In the genomic region with DNA sequence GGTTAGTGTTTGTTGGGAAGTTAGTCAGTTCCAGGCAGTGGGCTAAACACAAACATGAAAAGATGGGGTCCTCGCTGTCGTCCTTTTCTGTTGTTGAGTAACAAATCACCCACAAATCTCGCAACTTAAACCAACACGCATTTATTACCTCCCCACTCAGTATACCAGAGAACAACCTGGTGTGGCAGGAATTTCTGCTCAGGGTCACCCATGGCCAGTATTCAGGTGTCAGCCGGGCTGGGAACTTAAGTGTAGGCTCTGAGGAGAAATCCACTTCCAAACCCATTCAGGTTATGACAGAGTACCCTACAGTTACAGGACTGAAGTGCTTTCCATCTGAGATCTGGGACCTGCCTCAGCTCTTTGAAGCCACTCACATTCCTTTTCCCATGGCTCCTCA, we compare ENCODE assay signal across 24 cellular contexts.
DNase-seq lines count a peak whose midpoint lies in the region; ATAC-seq and TF ChIP-seq lines count a peak whose summit lies in the region.
"Had no signal": no experiment of that assay in that cellular context is flagged by ENCODE, and none has a peak within 500 bp of the region (broad histone marks: within the 10 kb centered on the region; RNA-seq: fewer than 3 reads in every experiment).

No MANE protein-coding gene starts in this region.

- peak overlapping the region; percentile 97 for H3K27ac Mint-ChIP-seq in activated CD4-positive, alpha-beta T cell treated with anti-CD3 and anti-CD28 coated beads, Interleukin-2, amount 10 ng/mL, durations not matched to agents 24 days and 14 days
- peak overlapping the region; percentile 86 for H3K27ac Mint-ChIP-seq in activated naive CD8-positive, alpha-beta T cell treated with anti-CD3 and anti-CD28 coated beads, Interleukin-2, amount 50 U/mL, for 24 hours

- WGBS in spleen, 5 donors, result 64 to 92% (median 82%) methylated on average over 5 of the region's 5 CpGs

- H3K4me1 ChIP-seq in OCI-LY3 (ENCODE audit: low read length), result peaks cover 63% of the 10 kb centered on the region
- peaks cover 6 to 75% (median 48%) of the 10 kb centered on the region in 6 donors for H3K4me1 ChIP-seq in spleen
- H3K4me1 ChIP-seq: A549, foreskin keratinocyte had no signal

- H3K9me3 ChIP-seq in OCI-LY3 (ENCODE audit: insufficient read depth, low read length), result no peaks in the 10 kb centered on the region
- no peaks in the 10 kb centered on the region for H3K9me3 ChIP-seq in spleen
- H3K9me3 ChIP-seq: A549, BLaER1, lower lobe of right lung had no signal

- no peak for TF ChIP-seq CTCF in OCI-LY3 (IDR thresholded peaks at IDR 0.05; ENCODE audit: low read depth, low read length)
- TF ChIP-seq CTCF in spleen (IDR thresholded peaks at IDR 0.05 in 8 of 11, conservative IDR thresholded peaks at IDR 0.05 in 3 of 11), result no peak

- no peaks in the 10 kb centered on the region for H3K27me3 Mint-ChIP-seq in activated CD4-positive, alpha-beta T cell treated with anti-CD3 and anti-CD28 coated beads, Interleukin-2, amount 10 ng/mL, durations not matched to agents 24 days and 14 days
- peaks cover 2% of the 10 kb centered on the region for H3K27me3 Mint-ChIP-seq in activated naive CD8-positive, alpha-beta T cell treated with anti-CD3 and anti-CD28 coated beads, Interleukin-2, amount 50 U/mL, for 24 hours

- peaks cover 65% of the 10 kb centered on the region for H3K4me1 Mint-ChIP-seq in activated CD4-positive, alpha-beta T cell treated with anti-CD3 and anti-CD28 coated beads, Interleukin-2, amount 10 ng/mL, durations not matched to agents 24 days and 14 days
- H3K4me1 Mint-ChIP-seq in activated naive CD8-positive, alpha-beta T cell treated with anti-CD3 and anti-CD28 coated beads, Interleukin-2, amount 50 U/mL, for 24 hours, result peaks cover 61% of the 10 kb centered on the region

- peak overlapping the region; percentile 31; the same call in 1 of the 2 replicates for H3K9ac ChIP-seq in OCI-LY3 (ENCODE audit: low read length)
- H3K9ac ChIP-seq: BLaER1, KMS-11 had no signal

- H3K27ac ChIP-seq in OCI-LY3 (ENCODE audit: low read length) (peak overlapping the region; percentile 97), spleen (peak overlapping the region in 7 of 8 donors; percentile 40 to 85 (median 79))
- H3K27ac ChIP-seq: A549, BLaER1, foreskin keratinocyte, KMS-11, lower lobe of right lung had no signal

- intact Hi-C loops in activated CD4-positive, alpha-beta T cell treated with anti-CD3 and anti-CD28 coated beads, Interleukin-2, amount 10 ng/mL, durations not matched to agents 24 days and 14 days (cut with micrococcal nuclease), result loop anchor here (2.0 kb wide), 1 partner anchor 49 kb away; no protein-coding TSS in a partner anchor
- intact Hi-C loops in spleen (cut with DNase I; ENCODE audit: low total_unique reads), result no loop called here
- intact Hi-C loops in left cardiac atrium (cut with DNase I), result no loop called here

- H3K4me3 Mint-ChIP-seq in activated CD4-positive, alpha-beta T cell treated with anti-CD3 and anti-CD28 coated beads, Interleukin-2, amount 10 ng/mL, durations not matched to agents 24 days and 14 days, result peak overlapping the region; percentile 77
- H3K4me3 Mint-ChIP-seq in activated naive CD8-positive, alpha-beta T cell treated with anti-CD3 and anti-CD28 coated beads, Interleukin-2, amount 50 U/mL, for 24 hours, result no peak overlapping the region

- no peak for ATAC-seq in activated naive CD8-positive, alpha-beta T cell treated with anti-CD3 and anti-CD28 coated beads, Interleukin-2, amount 50 U/mL, for 24 hours
- ATAC-seq in left cardiac atrium, result no peak
- no peak for ATAC-seq in GM21381 (IDR thresholded peaks at IDR 0.05; ENCODE audit: unreplicated experiment)
- ATAC-seq: A549, foreskin keratinocyte, lower lobe of right lung had no signal

- no peaks in the 10 kb centered on the region for H3K79me2 ChIP-seq in OCI-LY3 (ENCODE audit: low read length)

- H3K36me3 ChIP-seq in OCI-LY3 (replicated peaks; ENCODE audit: low read depth, low read length) (no peaks in the 10 kb centered on the region), spleen (no peaks in the 10 kb centered on the region)
- H3K36me3 ChIP-seq: BLaER1, lower lobe of right lung had no signal

- no peak overlapping the region for H2AFZ ChIP-seq in OCI-LY3 (ENCODE audit: low read depth, low read length)

- H3K4me2 ChIP-seq in OCI-LY3 (ENCODE audit: low read length), result peak overlapping the region; percentile 75
- H3K4me2 ChIP-seq: A549 had no signal

- H3K9me3 Mint-ChIP-seq in activated CD4-positive, alpha-beta T cell treated with anti-CD3 and anti-CD28 coated beads, Interleukin-2, amount 10 ng/mL, durations not matched to agents 24 days and 14 days, result peaks cover 5% of the 10 kb centered on the region
- H3K9me3 Mint-ChIP-seq in activated naive CD8-positive, alpha-beta T cell treated with anti-CD3 and anti-CD28 coated beads, Interleukin-2, amount 50 U/mL, for 24 hours, result no peaks in the 10 kb centered on the region

- peak; percentile 64 for DNase-seq in activated CD4-positive, alpha-beta T cell treated with anti-CD3 and anti-CD28 coated beads, Interleukin-2, amount 10 ng/mL, durations not matched to agents 24 days and 14 days
- DNase-seq in activated CD4-positive, alpha-beta T cell treated with anti-CD3 and anti-CD28 coated beads, Interleukin-2, amount 50 U/mL, for 4 hours, result no peak
- no peak for DNase-seq in activated naive CD8-positive, alpha-beta T cell treated with anti-CD3 and anti-CD28 coated beads, Interleukin-2, amount 50 U/mL, for 24 hours
- no peak for DNase-seq in spleen
- DNase-seq in left cardiac atrium, result no peak
- DNase-seq in hypothalamus (lab: John Stamatoyannopoulos, UW), result no peak
- DNase-seq: activated CD8-positive, alpha-beta memory T cell treated with anti-CD3 and anti-CD28 coated beads for 24 hours; activated effector memory CD4-positive, alpha-beta T cell treated with Interleukin-2 at 50 U/mL for 16 hours; anterior cingulate cortex; caudate nucleus; DMS 273 treated with DMSO at 0.1 percent for 48 hours; foreskin keratinocyte; GOT3; lower lobe of right lung; MV-4-11; NCI-H187; NCI-H748 treated with DMSO at 0.1 percent for 48 hours; SHP77; SW 1271 had no signal

- no peaks in the 10 kb centered on the region for H4K20me1 ChIP-seq in OCI-LY3 (ENCODE audit: insufficient read depth, low read length)
- H4K20me1 ChIP-seq: BLaER1 had no signal

- no peaks in the 10 kb centered on the region for H3K27me3 ChIP-seq in OCI-LY3 (ENCODE audit: low read depth, low read length)
- H3K27me3 ChIP-seq in spleen (replicated peaks in 1 of 7), result no peaks in the 10 kb centered on the region
- H3K27me3 ChIP-seq: BLaER1, foreskin keratinocyte had no signal

- no peak overlapping the region for H3K4me3 ChIP-seq in OCI-LY3 (ENCODE audit: low read length)
- H3K4me3 ChIP-seq in spleen, result no peak overlapping the region
- H3K4me3 ChIP-seq: A549, BLaER1, lower lobe of right lung had no signal

- TF ChIP-seq POLR2A in spleen (IDR thresholded peaks at IDR 0.05), result no peak

- peaks cover 7% of the 10 kb centered on the region for H3K36me3 Mint-ChIP-seq in activated CD4-positive, alpha-beta T cell treated with anti-CD3 and anti-CD28 coated beads, Interleukin-2, amount 10 ng/mL, durations not matched to agents 24 days and 14 days (ENCODE audit: low read depth)
- no peaks in the 10 kb centered on the region for H3K36me3 Mint-ChIP-seq in activated naive CD8-positive, alpha-beta T cell treated with anti-CD3 and anti-CD28 coated beads, Interleukin-2, amount 50 U/mL, for 24 hours (ENCODE audit: low read depth)
